In the genomic region with DNA sequence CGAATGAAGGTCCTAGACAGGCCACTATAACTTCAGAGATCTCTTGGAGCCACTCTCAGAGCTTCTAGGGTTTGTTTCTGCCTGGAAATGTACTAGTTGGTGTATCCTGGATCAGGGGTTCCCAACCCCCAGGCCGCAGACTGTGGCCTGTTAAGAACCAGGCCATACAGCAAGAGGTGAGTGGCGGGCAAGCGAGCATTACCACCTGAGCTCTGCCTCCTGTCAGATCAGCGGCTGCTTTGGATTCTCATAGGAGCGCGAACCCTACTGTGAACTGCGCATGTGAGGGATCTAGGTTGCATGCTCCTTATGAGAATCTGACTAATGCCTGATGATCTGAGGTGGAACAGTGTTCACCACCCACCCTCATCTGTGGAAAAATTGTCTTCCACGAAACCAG, we compare ENCODE assay signal across 27 cellular contexts.
"Had no signal": no experiment of that assay in that cellular context is flagged by ENCODE, and none has a peak within 500 bp of the region (broad histone marks: within the 10 kb centered on the region; RNA-seq: fewer than 3 reads in every experiment).

No MANE protein-coding gene starts in this region.

- FAIRE-seq: astrocyte had no signal

- H3K27me3 Mint-ChIP-seq: activated naive CD8-positive, alpha-beta T cell treated with anti-CD3 and anti-CD28 coated beads, Interleukin-2, amount 10 ng/mL, durations not matched to agents 7 days and 5 days; effector memory CD8-positive, alpha-beta T cell; natural killer cell treated with Interleukin-12 subunit alpha and Interleukin-12 subunit beta and Interleukin-15 and Interleukin-18, amount 100 ng/mL, for 72 hours; stimulated activated naive B cell treated with anti-CD40 and anti-IgM and Interleukin-4, amounts not matched to agents 10 μg/mL and 1 μg/mL and 100 μg/mL, for 72 hours had no signal

- H3K27me3 ChIP-seq: heart left ventricle, left lung, right atrium auricular region, suprapubic skin, tibial artery had no signal

- H3K9me3 ChIP-seq: heart left ventricle, left lung, lower lobe of right lung, right atrium auricular region, suprapubic skin, tibial artery had no signal

- H3K4me3 ChIP-seq: heart left ventricle, left lung, lower lobe of right lung, right atrium auricular region, smooth muscle cell, suprapubic skin, tibial artery had no signal

- H2AFZ ChIP-seq: parathyroid adenoma had no signal

- H3K9ac ChIP-seq: parathyroid adenoma had no signal

- ATAC-seq: activated CD8-positive, alpha-beta memory T cell treated with anti-CD3 and anti-CD28 coated beads, Interleukin-2, amount 10 ng/mL, durations not matched to agents 7 days and 5 days; activated CD8-positive, alpha-beta T cell treated with anti-CD3 and anti-CD28 coated beads, Interleukin-2, amount 10 ng/mL, durations not matched to agents 7 days and 5 days; effector memory CD8-positive, alpha-beta T cell; heart left ventricle; left lung; lower lobe of right lung; natural killer cell treated with Interleukin-12 subunit alpha and Interleukin-12 subunit beta and Interleukin-15 and Interleukin-18, amount 100 ng/mL, for 72 hours; stimulated activated naive B cell treated with anti-CD40 and anti-IgM and Interleukin-4, amounts not matched to agents 10 μg/mL and 1 μg/mL and 100 μg/mL, for 72 hours had no signal

- H3K27ac ChIP-seq: heart left ventricle, left lung, lower lobe of right lung, parathyroid adenoma, right atrium auricular region, suprapubic skin, tibial artery had no signal

- DNase-seq: activated CD4-positive, alpha-beta T cell treated with anti-CD3 and anti-CD28 coated beads for 1 hour; activated CD4-positive, alpha-beta T cell treated with anti-CD3 and anti-CD28 coated beads, Interleukin-2, amount 10 ng/mL, durations not matched to agents 7 days and 5 days; activated CD8-positive, alpha-beta memory T cell treated with anti-CD3 and anti-CD28 coated beads, Interleukin-2, amount 10 ng/mL, durations not matched to agents 7 days and 5 days; activated CD8-positive, alpha-beta T cell treated with anti-CD3 and anti-CD28 coated beads, Interleukin-2, amount 10 ng/mL, durations not matched to agents 7 days and 5 days; activated gamma-delta T cell; activated naive CD4-positive, alpha-beta T cell treated with anti-CD3 and anti-CD28 coated beads, Interleukin-2, amount 10 ng/mL, durations not matched to agents 7 days and 5 days; activated naive CD8-positive, alpha-beta T cell treated with anti-CD3 and anti-CD28 coated beads, Interleukin-2, amount 10 ng/mL, durations not matched to agents 7 days and 5 days; cortex of kidney; effector memory CD8-positive, alpha-beta T cell; foreskin fibroblast; heart left ventricle; kidney glomerular epithelial cell; left lung; lower lobe of right lung; mesenchymal stem cell; stimulated activated CD4-positive, alpha-beta T cell treated with anti-CD3 and anti-CD28 coated beads, Interleukin-1b, Interleukin-23, amount 100 ng/mL, for 48 hours; stimulated activated CD4-positive, alpha-beta T cell treated with anti-CD3 and anti-CD28 coated beads, Interleukin-4, amount 100 ng/mL, for 4 hours; stimulated activated CD8-positive, alpha-beta memory T cell treated with anti-CD3 and anti-CD28 coated beads, Interleukin-4, amount 100 ng/mL, for 48 hours; stimulated activated naive B cell treated with anti-CD40 and anti-IgM and Interleukin-4, amounts not matched to agents 10 μg/mL and 1 μg/mL and 100 μg/mL, for 72 hours; T-helper 2 cell; tibial artery had no signal

- H3K27ac Mint-ChIP-seq: activated CD4-positive, alpha-beta T cell treated with anti-CD3 and anti-CD28 coated beads, Interleukin-2, amount 10 ng/mL, durations not matched to agents 7 days and 5 days; activated CD8-positive, alpha-beta memory T cell treated with anti-CD3 and anti-CD28 coated beads, Interleukin-2, amount 10 ng/mL, durations not matched to agents 7 days and 5 days; activated CD8-positive, alpha-beta T cell treated with anti-CD3 and anti-CD28 coated beads, Interleukin-2, amount 10 ng/mL, durations not matched to agents 7 days and 5 days; activated naive CD4-positive, alpha-beta T cell treated with anti-CD3 and anti-CD28 coated beads, Interleukin-2, amount 10 ng/mL, durations not matched to agents 7 days and 5 days; activated naive CD8-positive, alpha-beta T cell treated with anti-CD3 and anti-CD28 coated beads, Interleukin-2, amount 10 ng/mL, durations not matched to agents 7 days and 5 days; effector memory CD8-positive, alpha-beta T cell; stimulated activated naive B cell treated with anti-CD40 and anti-IgM and Interleukin-4, amounts not matched to agents 10 μg/mL and 1 μg/mL and 100 μg/mL, for 72 hours had no signal

- H3K9me3 Mint-ChIP-seq: activated naive CD8-positive, alpha-beta T cell treated with anti-CD3 and anti-CD28 coated beads, Interleukin-2, amount 10 ng/mL, durations not matched to agents 7 days and 5 days; effector memory CD8-positive, alpha-beta T cell; natural killer cell treated with Interleukin-12 subunit alpha and Interleukin-12 subunit beta and Interleukin-15 and Interleukin-18, amount 100 ng/mL, for 72 hours had no signal

- H3K4me3 Mint-ChIP-seq: activated CD8-positive, alpha-beta memory T cell treated with anti-CD3 and anti-CD28 coated beads, Interleukin-2, amount 10 ng/mL, durations not matched to agents 7 days and 5 days; activated CD8-positive, alpha-beta T cell treated with anti-CD3 and anti-CD28 coated beads, Interleukin-2, amount 10 ng/mL, durations not matched to agents 7 days and 5 days; activated naive CD4-positive, alpha-beta T cell treated with anti-CD3 and anti-CD28 coated beads, Interleukin-2, amount 10 ng/mL, durations not matched to agents 7 days and 5 days had no signal
